Comparison of ENCODE assay signal across 34 cellular contexts in the genomic region with DNA sequence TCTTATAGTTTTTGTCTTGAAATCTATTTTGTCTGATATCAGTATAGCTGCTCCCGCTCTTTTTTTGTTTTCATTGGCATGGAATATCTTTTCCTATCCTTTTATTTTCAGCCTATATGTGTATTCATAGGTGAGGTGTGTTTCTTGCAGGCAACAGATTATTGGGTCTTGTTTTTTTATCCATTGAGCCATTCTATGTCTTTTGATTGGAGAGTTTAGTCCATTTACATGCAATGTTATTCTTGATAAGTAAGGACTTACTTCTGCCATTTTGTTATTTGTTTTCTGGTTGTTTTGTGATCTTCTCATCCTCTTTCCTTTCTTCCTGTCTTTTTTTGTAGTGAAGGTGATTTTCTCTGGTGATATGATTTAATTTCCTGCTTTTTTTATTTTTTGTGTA. TPM values are rescaled to one million over a fixed set of nuclear protein-coding genes. Genes with fewer than 3 reads are reported as not detected.
DNase-seq lines count a peak whose midpoint lies in the region; ATAC-seq, FAIRE-seq and TF ChIP-seq lines count a peak whose summit lies in the region.
"Had no signal": no experiment of that assay in that cellular context is flagged by ENCODE, and none has a peak within 500 bp of the region (broad histone marks: within the 10 kb centered on the region; RNA-seq: fewer than 3 reads in every experiment).

No MANE protein-coding gene starts in this region.

- peaks cover 5% of the 10 kb centered on the region for H3K9me3 Mint-ChIP-seq in activated naive CD4-positive, alpha-beta T cell treated with anti-CD3 and anti-CD28 coated beads, Interleukin-2, amount 50 U/mL, for 24 hours
- H3K9me3 Mint-ChIP-seq: CD4-positive, alpha-beta memory T cell; CD4-positive, alpha-beta T cell; CD8-positive, alpha-beta T cell had no signal

- no peak overlapping the region for H3K27ac ChIP-seq in K562 (ENCODE audit: extremely low read depth, low read depth, low read length)
- H3K27ac ChIP-seq: 22Rv1; A549; BLaER1; BLaER1 treated with 17β-estradiol and CSF1 and Interleukin-3, amounts not matched to agents 10 nM and 100 nM; C4-2B had no signal

- TF ChIP-seq CTCF in K562 (IDR thresholded peaks at IDR 0.05 in 2 of 3, conservative IDR thresholded peaks at IDR 0.05 in 1 of 3; ENCODE audit: insufficient read depth in 2 of 3, low read depth in 1 of 3, low read length in 3 of 3) = no peak

- CTCF ChIA-PET in K562 (lab: Yijun Ruan, JAX; ENCODE audit: low intra/inter-chr PET ratio) = no interaction called here

- no peaks in the 10 kb centered on the region for H3K27me3 Mint-ChIP-seq in activated naive CD4-positive, alpha-beta T cell treated with anti-CD3 and anti-CD28 coated beads, Interleukin-2, amount 50 U/mL, for 24 hours
- H3K27me3 Mint-ChIP-seq: B cell; CD4-positive, alpha-beta memory T cell; CD4-positive, alpha-beta T cell; CD8-positive, alpha-beta memory T cell had no signal

- TF ChIP-seq RAD21 in K562 (CRISPR knock-in tag; conservative IDR thresholded peaks at IDR 0.05 in 1 of 2, IDR thresholded peaks at IDR 0.05 in 1 of 2) = no peak

- H3K4me2 ChIP-seq in K562 (ENCODE audit: insufficient read depth, low read length) = no peak overlapping the region
- H3K4me2 ChIP-seq: A549; BLaER1; BLaER1 treated with 17β-estradiol and CSF1 and Interleukin-3, amounts not matched to agents 10 nM and 100 nM had no signal

- no peaks in the 10 kb centered on the region for H3K4me1 ChIP-seq in K562 (replicated peaks in 1 of 2; ENCODE audit: control insufficient read depth in 2 of 2, insufficient read depth in 2 of 2, low read length in 2 of 2)
- H3K4me1 ChIP-seq: A549; BE2C; BLaER1; BLaER1 treated with 17β-estradiol and CSF1 and Interleukin-3, amounts not matched to agents 10 nM and 100 nM; Caco-2 had no signal

- H3K4me1 Mint-ChIP-seq in activated naive CD4-positive, alpha-beta T cell treated with anti-CD3 and anti-CD28 coated beads, Interleukin-2, amount 50 U/mL, for 24 hours = peaks cover 26% of the 10 kb centered on the region
- H3K4me1 Mint-ChIP-seq: B cell; CD14-positive monocyte; CD4-positive, CD25-positive, alpha-beta regulatory T cell had no signal

- peaks cover 1% of the 10 kb centered on the region for H3K36me3 Mint-ChIP-seq in activated naive CD4-positive, alpha-beta T cell treated with anti-CD3 and anti-CD28 coated beads, Interleukin-2, amount 50 U/mL, for 24 hours
- H3K36me3 Mint-ChIP-seq: CD14-positive monocyte; CD4-positive, alpha-beta memory T cell; CD4-positive, CD25-positive, alpha-beta regulatory T cell; CD8-positive, alpha-beta T cell had no signal

- no peak for TF ChIP-seq POLR2A in K562 (conservative IDR thresholded peaks at IDR 0.05)

- no peak for ATAC-seq in K562
- ATAC-seq: A549; CD8-positive, alpha-beta T cell had no signal

- H3K9me1 ChIP-seq in K562 (ENCODE audit: control insufficient read depth, insufficient read depth, low read length) = no peaks in the 10 kb centered on the region

- H3K9ac ChIP-seq in K562 (ENCODE audit: insufficient read depth in 1 of 2, low read depth in 2 of 2, low read length in 2 of 2) = no peak overlapping the region
- H3K9ac ChIP-seq: BLaER1; BLaER1 treated with 17β-estradiol and CSF1 and Interleukin-3, amounts not matched to agents 10 nM and 100 nM had no signal

- no TSS peak for BruUV-seq in K562 (replicated peaks; lab: Mats Ljungman, UMichigan)

- no peak for DNase-seq in activated naive CD4-positive, alpha-beta T cell treated with anti-CD3 and anti-CD28 coated beads, Interleukin-2, amount 50 U/mL, for 16 hours
- DNase-seq in K562 (ENCODE audit: extremely low read depth in 1 of 4, low spot score in 3 of 4) (no peak), anterior cingulate cortex (lab: John Stamatoyannopoulos, UW) (no peak)
- DNase-seq: 8988T; ACHN; AML-193; BE2C; C1 segment of cervical spinal cord; Caco-2; Calu3; CD4-positive, alpha-beta memory T cell; CD4-positive, alpha-beta T cell; CD4-positive, CD25-positive, alpha-beta regulatory T cell; CD8-positive, alpha-beta memory T cell; CD8-positive, alpha-beta T cell; COR-L47; DMS 273 treated with DMSO at 0.1 percent for 48 hours; DMS153; DMS53; DMS79; DMS79 treated with DMSO at 0.1 percent for 48 hours; DND-41; EL had no signal

- H4K20me1 ChIP-seq in K562 (replicated peaks; ENCODE audit: control insufficient read depth, insufficient read depth, low read length) = no peaks in the 10 kb centered on the region
- H4K20me1 ChIP-seq: BLaER1; BLaER1 treated with 17β-estradiol and CSF1 and Interleukin-3, amounts not matched to agents 10 nM and 100 nM had no signal

- no peaks in the 10 kb centered on the region for H3K36me3 ChIP-seq in K562 (ENCODE audit: control insufficient read depth, insufficient read depth, low read length)
- H3K36me3 ChIP-seq: BE2C; BLaER1; BLaER1 treated with 17β-estradiol and CSF1 and Interleukin-3, amounts not matched to agents 10 nM and 100 nM had no signal

- no peak for TF ChIP-seq EP300 in K562 (IDR thresholded peaks at IDR 0.05; ENCODE audit: low read length)

- H3K4me3 Mint-ChIP-seq in activated naive CD4-positive, alpha-beta T cell treated with anti-CD3 and anti-CD28 coated beads, Interleukin-2, amount 50 U/mL, for 24 hours = no peak overlapping the region
- H3K4me3 Mint-ChIP-seq: B cell; CD4-positive, alpha-beta memory T cell; CD4-positive, alpha-beta T cell; CD4-positive, CD25-positive, alpha-beta regulatory T cell; CD8-positive, alpha-beta memory T cell; CD8-positive, alpha-beta T cell had no signal

- WGBS in K562 (ENCODE audit: insufficient coverage, low coverage, missing lambda C conversion rate) = 42% methylated on average over 1 of the region's 1 CpG

- in situ Hi-C loops in K562 (cut with MboI) = loop anchor here (5.0 to 10.0 kb wide), 2 partner anchors 247 to 965 kb away; no protein-coding TSS in a partner anchor

- no peak overlapping the region for H2AFZ ChIP-seq in K562 (ENCODE audit: low read depth, low read length)

- no peak for FAIRE-seq in K562 (lab: Jason Lieb, UNC)
- FAIRE-seq: A204.1, A549, D721Med had no signal

- POLR2A ChIA-PET in K562 (lab: Yijun Ruan, JAX) = no interaction called here

- peak overlapping the region; percentile 4 for H3K27ac Mint-ChIP-seq in activated naive CD4-positive, alpha-beta T cell treated with anti-CD3 and anti-CD28 coated beads, Interleukin-2, amount 50 U/mL, for 24 hours
- H3K27ac Mint-ChIP-seq: B cell; CD14-positive monocyte; CD4-positive, alpha-beta T cell; CD4-positive, CD25-positive, alpha-beta regulatory T cell; CD8-positive, alpha-beta memory T cell; CD8-positive, alpha-beta T cell had no signal

- H3K9me3 ChIP-seq in K562 (replicated peaks; ENCODE audit: control insufficient read depth, insufficient read depth, low read depth, low read length) = no peaks in the 10 kb centered on the region
- H3K9me3 ChIP-seq: A549; BE2C; BLaER1; BLaER1 treated with 17β-estradiol and CSF1 and Interleukin-3, amounts not matched to agents 10 nM and 100 nM; Caco-2 had no signal

- intact Hi-C loops in K562 (cut with micrococcal nuclease) = loop anchor here (10.0 kb wide), 2 partner anchors 815 to 975 kb away; partner anchors contain the start of gene TCP11

- no peak overlapping the region for H3K4me3 ChIP-seq in K562
- H3K4me3 ChIP-seq: A549; BLaER1; BLaER1 treated with 17β-estradiol and CSF1 and Interleukin-3, amounts not matched to agents 10 nM and 100 nM had no signal

- H3K27me3 ChIP-seq in K562 (ENCODE audit: control insufficient read depth in 2 of 2, insufficient read depth in 2 of 2, low read length in 2 of 2) = peaks cover 0 to 3% of the 10 kb centered on the region in 2 experiments; a peak in 1 of 5 replicates
- H3K27me3 ChIP-seq: BE2C; BLaER1; BLaER1 treated with 17β-estradiol and CSF1 and Interleukin-3, amounts not matched to agents 10 nM and 100 nM had no signal

- no peaks in the 10 kb centered on the region for H3K79me2 ChIP-seq in K562 (ENCODE audit: control insufficient read depth, insufficient read depth, low read length)

TF ChIP-seq in K562, 482 proteins besides CTCF, POLR2A, EP300 and RAD21 (continues in another document):
- TF ChIP-seq, protein P1, sequence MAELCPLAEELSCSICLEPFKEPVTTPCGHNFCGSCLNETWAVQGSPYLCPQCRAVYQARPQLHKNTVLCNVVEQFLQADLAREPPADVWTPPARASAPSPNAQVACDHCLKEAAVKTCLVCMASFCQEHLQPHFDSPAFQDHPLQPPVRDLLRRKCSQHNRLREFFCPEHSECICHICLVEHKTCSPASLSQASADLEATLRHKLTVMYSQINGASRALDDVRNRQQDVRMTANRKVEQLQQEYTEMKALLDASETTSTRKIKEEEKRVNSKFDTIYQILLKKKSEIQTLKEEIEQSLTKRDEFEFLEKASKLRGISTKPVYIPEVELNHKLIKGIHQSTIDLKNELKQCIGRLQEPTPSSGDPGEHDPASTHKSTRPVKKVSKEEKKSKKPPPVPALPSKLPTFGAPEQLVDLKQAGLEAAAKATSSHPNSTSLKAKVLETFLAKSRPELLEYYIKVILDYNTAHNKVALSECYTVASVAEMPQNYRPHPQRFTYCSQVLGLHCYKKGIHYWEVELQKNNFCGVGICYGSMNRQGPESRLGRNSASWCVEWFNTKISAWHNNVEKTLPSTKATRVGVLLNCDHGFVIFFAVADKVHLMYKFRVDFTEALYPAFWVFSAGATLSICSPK (IDR thresholded peaks at IDR 0.05; ENCODE audit: borderline replicate concordance) = no peak
- peak; percentile 86 for TF ChIP-seq ZNF507 (tag; conservative IDR thresholded peaks at IDR 0.05)

RNA-seq across cellular contexts. Expression of gene GRM4, which starts 24.0 kb away (rescaled TPM):
- total RNA-seq in K562 (2011; cell fraction: chromatin; rRNA removed; ENCODE audit: low replicate concordance) = 0.09 TPM in 1 of 2 replicates, not detected in the other
- not detected in 2 replicates for total RNA-seq in K562 (2011; cell fraction: nucleolus; rRNA removed)
- total RNA-seq in K562 (2011; cell fraction: nucleoplasm; rRNA removed) = not detected in 2 replicates
- total RNA-seq in K562 (2014; rRNA removed) (0.18 TPM in 1 of 2 replicates, not detected in the other), K562 (2014; rRNA removed; fragmentation: Illumina TruSeq; extraction: Trizol) (not detected in 2 replicates), K562 (2015; rRNA removed; fragmentation: Illumina TruSeq; extraction: Trizol) (not detected in 2 replicates), K562 (2021) (not detected in 2 replicates)
- polyA plus RNA-seq in K562 (2011; rRNA removed) (not detected in 2 replicates), K562 (2014; fragmentation: Illumina TruSeq; extraction: Trizol) (not detected in 2 replicates), K562 (2014; fragmentation: Nextera tagmentation; extraction: Ambion mirVana) (not detected), K562 (2014; rRNA removed) (not detected in 2 replicates)
- polyA plus RNA-seq in K562 (2011; cell fraction: cytosol; rRNA removed) = not detected in 2 replicates
- polyA plus RNA-seq in K562 (2011; cell fraction: nucleus; rRNA removed) = 0.09 TPM in 1 of 2 replicates, not detected in the other
- 0.04 TPM in 1 of 2 replicates, not detected in the other for polyA plus RNA-seq in K562 (2012)
- not detected in 2 replicates for polyA minus RNA-seq in K562 (2011; rRNA and poly(A)+ RNA removed)
- not detected in 2 replicates for polyA minus RNA-seq in K562 (2011; cell fraction: cytosol; rRNA and poly(A)+ RNA removed)
- 0.11 TPM in 1 of 2 replicates, not detected in the other for polyA minus RNA-seq in K562 (2011; cell fraction: nucleus; rRNA and poly(A)+ RNA removed)
- total RNA-seq: B cell; Calu3; CD4-positive, CD25-positive, alpha-beta regulatory T cell; CD8-positive, alpha-beta memory T cell had no signal
- polyA plus RNA-seq: AG04450; CD14-positive monocyte; CD4-positive, alpha-beta memory T cell; CD4-positive, CD25-positive, alpha-beta regulatory T cell had no signal
